Comparison of ENCODE assay signal across 25 cellular contexts in genomic region chr20:7798176-7798575, GRCh38.
"Had no signal": no experiment of that assay in that cellular context is flagged by ENCODE, and none has a peak within 500 bp of the region (broad histone marks: within the 10 kb centered on the region; RNA-seq: fewer than 3 reads in every experiment).

No MANE protein-coding gene starts in this region.

- H3K9me3 ChIP-seq: body of pancreas, gastroesophageal sphincter, ovary, prostate gland, right atrium auricular region, testis, transverse colon had no signal

- DNase-seq: activated CD4-positive, alpha-beta T cell treated with anti-CD3 and anti-CD28 coated beads, Interleukin-2, amount 50 U/mL, for 1 hour; activated CD8-positive, alpha-beta T cell treated with anti-CD3 and anti-CD28 coated beads for 36 hours; activated T-cell treated with anti-CD3 and anti-CD28 coated beads, Interleukin-2, amount 50 U/mL, for 48 hours; body of pancreas; cerebellar nuclear complex; cortex of kidney; effector memory CD8-positive, alpha-beta T cell; erythroblast; left colon; midbrain; naive thymus-derived CD4-positive, alpha-beta T cell; ovary; spleen; stimulated activated naive CD4-positive, alpha-beta T cell; T-helper 17 cell; T1000; testis; transverse colon had no signal

- H3K4me1 Mint-ChIP-seq: naive thymus-derived CD4-positive, alpha-beta T cell; T-helper 17 cell had no signal

- H3K4me2 ChIP-seq: hepatocyte had no signal

- H3K27me3 ChIP-seq: body of pancreas, cardiac muscle cell, hepatocyte, ovary, right atrium auricular region, spleen, testis, transverse colon had no signal

- H3K27me3 Mint-ChIP-seq: activated CD8-positive, alpha-beta T cell treated with anti-CD3 and anti-CD28 coated beads for 36 hours; T-helper 17 cell had no signal

- H3K4me3 ChIP-seq: body of pancreas, cardiac muscle cell, gastroesophageal sphincter, hepatocyte, ovary, prostate gland, right atrium auricular region, spleen, testis, transverse colon had no signal

- ATAC-seq: activated CD8-positive, alpha-beta T cell treated with anti-CD3 and anti-CD28 coated beads for 36 hours; activated naive CD4-positive, alpha-beta T cell treated with anti-CD3 and anti-CD28 coated beads, Interleukin-2, amount 50 U/mL, for 72 hours; body of pancreas; effector memory CD8-positive, alpha-beta T cell; gastroesophageal sphincter; left colon; naive thymus-derived CD4-positive, alpha-beta T cell; T-helper 17 cell had no signal

- H3K4me1 ChIP-seq: body of pancreas, prostate gland, right atrium auricular region, spleen, testis, transverse colon had no signal

- H3K79me2 ChIP-seq: hepatocyte had no signal

- H3K4me3 Mint-ChIP-seq: activated CD8-positive, alpha-beta T cell treated with anti-CD3 and anti-CD28 coated beads for 36 hours; effector memory CD8-positive, alpha-beta T cell; naive thymus-derived CD4-positive, alpha-beta T cell; T-helper 17 cell had no signal

- H2AFZ ChIP-seq: hepatocyte had no signal

- H3K36me3 Mint-ChIP-seq: naive thymus-derived CD4-positive, alpha-beta T cell had no signal

- H3K27ac ChIP-seq: body of pancreas, cardiac muscle cell, gastroesophageal sphincter, hepatocyte, ovary, prostate gland, right atrium auricular region, spleen, testis, transverse colon had no signal

- H3K27ac Mint-ChIP-seq: activated CD8-positive, alpha-beta T cell treated with anti-CD3 and anti-CD28 coated beads for 36 hours; activated naive CD4-positive, alpha-beta T cell treated with anti-CD3 and anti-CD28 coated beads, Interleukin-2, amount 50 U/mL, for 72 hours; activated T-helper 2 cell treated with anti-CD3 and anti-CD28 coated beads, Interferon-gamma antibody, Interleukin-2, Interleukin-4, amounts not matched to agents 10 μg/mL and 5 μg/mL and 100 μg/mL, durations not matched to agents 14 hours and 24 hours and 36 hours; effector memory CD8-positive, alpha-beta T cell; naive thymus-derived CD4-positive, alpha-beta T cell; T-helper 17 cell had no signal
